In genomic region chr11:84800755-84801346, GRCh38 we compare ENCODE assay signal across 8 cellular contexts.
DNase-seq lines count a peak whose midpoint lies in the region; ATAC-seq and TF ChIP-seq lines count a peak whose summit lies in the region.

No MANE protein-coding gene starts in this region.

- no peak overlapping the region for H3K14ac ChIP-seq in neuronal stem cell (ENCODE audit: low read length)

- H3K23ac ChIP-seq in neuronal stem cell (ENCODE audit: low read depth, low read length, poor library complexity) = no peak overlapping the region

- no peaks in the 10 kb centered on the region for H3K79me1 ChIP-seq in neuronal stem cell (ENCODE audit: low read depth, low read length)

- H3K27ac ChIP-seq in neuronal stem cell (replicated peaks; ENCODE audit: low read length) (no peak overlapping the region), coronary artery (no peak overlapping the region), tibial nerve (no peak overlapping the region)

- no peak overlapping the region for H3K27ac Mint-ChIP-seq in T-helper 2 cell treated with Interferon-gamma antibody and Interleukin-4, amounts not matched to agents 5 μg/mL and 100 μg/mL, for 36 hours

- no CpG with 5 or more reads among the region's 8 CpGs for WGBS in neuronal stem cell (ENCODE audit: extremely low coverage in 2 of 2, insufficient read length in 2 of 2, insufficient replicate concordance in 1 of 2), 2 donors
- WGBS in tibial nerve, 2 donors = 77 to 82% methylated on average over 8 of the region's 8 CpGs

- H3K4me3 ChIP-seq in neuronal stem cell (ENCODE audit: low read length in 2 of 2) = no peak overlapping the region
- H3K4me3 ChIP-seq in coronary artery = no peak overlapping the region
- no peak overlapping the region for H3K4me3 ChIP-seq in tibial nerve

- H3K4me2 ChIP-seq in neuronal stem cell (ENCODE audit: insufficient read depth, low read length, poor library complexity, severe bottlenecking) = no peak overlapping the region

- H3K27me3 ChIP-seq in neuronal stem cell (ENCODE audit: control insufficient read depth in 3 of 3, insufficient read depth in 3 of 3, low read depth in 1 of 3, low read length in 3 of 3) (no peaks in the 10 kb centered on the region), tibial nerve (no peaks in the 10 kb centered on the region)

- H3K9me3 ChIP-seq in neuronal stem cell (replicated peaks in 1 of 2; ENCODE audit: control insufficient read depth in 2 of 2, insufficient read depth in 1 of 2, low read depth in 1 of 2, low read length in 2 of 2) (peaks cover 0 to 3% of the 10 kb centered on the region in 2 donors), tibial nerve (peaks cover 0 to 13% (median under 1%) of the 10 kb centered on the region in 4 donors)

- H3K18ac ChIP-seq in neuronal stem cell (ENCODE audit: low read length) = no peak overlapping the region

- no peak overlapping the region for H2BK5ac ChIP-seq in neuronal stem cell (ENCODE audit: low read length)

- TF ChIP-seq EP300 in tibial nerve (IDR thresholded peaks at IDR 0.05) = no peak

- H2BK15ac ChIP-seq in neuronal stem cell (ENCODE audit: low read length) = no peak overlapping the region

- no peak overlapping the region for H2BK12ac ChIP-seq in neuronal stem cell (ENCODE audit: low read length)

- no peak for ATAC-seq in HG02970 (IDR thresholded peaks at IDR 0.05; ENCODE audit: low FRiP score, unreplicated experiment)

- H4K8ac ChIP-seq in neuronal stem cell (ENCODE audit: low read depth, low read length) = no peak overlapping the region

- no peaks in the 10 kb centered on the region for H3K36me3 ChIP-seq in neuronal stem cell (replicated peaks in 1 of 2; ENCODE audit: control insufficient read depth in 2 of 2, insufficient read depth in 2 of 2, low read length in 2 of 2)
- no peaks in the 10 kb centered on the region for H3K36me3 ChIP-seq in tibial nerve

- H3K4me3 Mint-ChIP-seq in T-helper 2 cell treated with Interferon-gamma antibody and Interleukin-4, amounts not matched to agents 5 μg/mL and 100 μg/mL, for 36 hours = no peak overlapping the region

- H3K9me3 Mint-ChIP-seq in T-helper 2 cell treated with Interferon-gamma antibody and Interleukin-4, amounts not matched to agents 5 μg/mL and 100 μg/mL, for 36 hours = peaks cover 29% of the 10 kb centered on the region

- no peaks in the 10 kb centered on the region for H3K4me1 Mint-ChIP-seq in T-helper 2 cell treated with Interferon-gamma antibody and Interleukin-4, amounts not matched to agents 5 μg/mL and 100 μg/mL, for 36 hours (ENCODE audit: low read depth)

- H3K36me3 Mint-ChIP-seq in T-helper 2 cell treated with Interferon-gamma antibody and Interleukin-4, amounts not matched to agents 5 μg/mL and 100 μg/mL, for 36 hours (ENCODE audit: low read depth) = no peaks in the 10 kb centered on the region

- H2AFZ ChIP-seq in neuronal stem cell (ENCODE audit: low read length) = no peak overlapping the region

- H3K9ac ChIP-seq in neuronal stem cell (ENCODE audit: low read depth, low read length, poor library complexity) = no peak overlapping the region

- no peak overlapping the region for H2AK5ac ChIP-seq in neuronal stem cell (ENCODE audit: low read depth, low read length)

- no peaks in the 10 kb centered on the region for H3K4me1 ChIP-seq in neuronal stem cell (ENCODE audit: control insufficient read depth in 2 of 2, insufficient read depth in 1 of 2, low read depth in 1 of 2, low read length in 2 of 2)
- H3K4me1 ChIP-seq in tibial nerve = no peaks in the 10 kb centered on the region

- no peak overlapping the region for H3K4ac ChIP-seq in neuronal stem cell (ENCODE audit: low read length)

- DNase-seq in EH (ENCODE audit: low read depth) = peak; percentile 48
- DNase-seq in MV-4-11 (lab: John Stamatoyannopoulos, UW) = peak; percentile 4
- DNase-seq in cerebellar cortex (ENCODE audit: low spot score) = peak; percentile 41
- DNase-seq in neuronal stem cell (ENCODE audit: low spot score) = peak; percentile 17
- no peak for DNase-seq in coronary artery (ENCODE audit: low spot score)
- DNase-seq in tibial nerve (ENCODE audit: low spot score in 2 of 2) = no peak
- no peak for DNase-seq in T-helper 2 cell treated with Interferon-gamma antibody and Interleukin-4, amounts not matched to agents 5 μg/mL and 100 μg/mL, for 36 hours (ENCODE audit: low spot score)

- H3K27me3 Mint-ChIP-seq in T-helper 2 cell treated with Interferon-gamma antibody and Interleukin-4, amounts not matched to agents 5 μg/mL and 100 μg/mL, for 36 hours (ENCODE audit: low read depth) = no peaks in the 10 kb centered on the region

- no peak overlapping the region for H4K91ac ChIP-seq in neuronal stem cell (ENCODE audit: low read depth, low read length, poor library complexity)

- no peak for TF ChIP-seq POLR2A in tibial nerve (IDR thresholded peaks at IDR 0.05)

- no peak overlapping the region for H2BK120ac ChIP-seq in neuronal stem cell (ENCODE audit: low read depth, low read length)

- no peak for TF ChIP-seq CTCF in coronary artery (IDR thresholded peaks at IDR 0.05)
- TF ChIP-seq CTCF in tibial nerve (IDR thresholded peaks at IDR 0.05) = no peak

Comparison
In these comparisons a context has a peak if more than half of its experiments do, and no peak if none do; other contexts are left out.
1. DNase-seq: peak in EH (single experiment), MV-4-11 (single experiment), cerebellar cortex (single experiment) and neuronal stem cell (single experiment); none in coronary artery (single experiment), tibial nerve (0 of 2) and T-helper 2 cell treated with Interferon-gamma antibody and Interleukin-4, amounts not matched to agents 5 μg/mL and 100 μg/mL, for 36 hours (single experiment).